ENCODE assay signal across 1 cellular context in genomic region chrX:10047631-10048030, GRCh38.
TF ChIP-seq lines count a peak whose summit lies in the region.

No MANE protein-coding gene starts in this region.

TF ChIP-seq in H1, 55 proteins besides CTCF, POLR2A, EP300 and RAD21:
- TF ChIP-seq SIX5 (IDR thresholded peaks at IDR 0.05; ENCODE audit: low read depth, low read length) (no peak), SRF (IDR thresholded peaks at IDR 0.05; ENCODE audit: low read depth, low read length) (no peak), KDM5A (IDR thresholded peaks at IDR 0.05; ENCODE audit: low read length) (no peak), NRF1 (IDR thresholded peaks at IDR 0.05; ENCODE audit: low read depth, low read length) (no peak), CEBPB (IDR thresholded peaks at IDR 0.05; ENCODE audit: low read depth, low read length) (no peak), PHF8 (conservative IDR thresholded peaks at IDR 0.05; ENCODE audit: low read depth, low read length) (no peak), CBX8 (IDR thresholded peaks at IDR 0.05; ENCODE audit: borderline replicate concordance, low read depth, low read length) (no peak), CBX5 (IDR thresholded peaks at IDR 0.05; ENCODE audit: low read depth, low read length) (no peak), BACH1 (IDR thresholded peaks at IDR 0.05; ENCODE audit: low read length) (no peak), FOSL1 (IDR thresholded peaks at IDR 0.05; ENCODE audit: insufficient read depth, low read depth, low read length) (no peak), KDM1A (IDR thresholded peaks at IDR 0.05; ENCODE audit: borderline replicate concordance, low read length) (no peak), SP2 (IDR thresholded peaks at IDR 0.05; ENCODE audit: low read length) (no peak), TEAD4 (IDR thresholded peaks at IDR 0.05; ENCODE audit: low read depth, low read length) (no peak), HDAC2 (IDR thresholded peaks at IDR 0.05; ENCODE audit: borderline replicate concordance in 1 of 2, low read depth in 2 of 2, low read length in 2 of 2) (no peak), EGR1 (IDR thresholded peaks at IDR 0.05; ENCODE audit: borderline replicate concordance, low read depth, low read length) (no peak), SIN3A (conservative IDR thresholded peaks at IDR 0.05 in 1 of 2, IDR thresholded peaks at IDR 0.05 in 1 of 2; ENCODE audit: low read depth in 1 of 2, low read length in 2 of 2) (no peak), MAFK (IDR thresholded peaks at IDR 0.05; ENCODE audit: low read depth, low read length) (no peak), TAF1 (IDR thresholded peaks at IDR 0.05; ENCODE audit: low read depth, low read length) (no peak), NANOG (IDR thresholded peaks at IDR 0.05; ENCODE audit: insufficient read depth, low read depth, low read length, poor library complexity, severe bottlenecking) (no peak), CHD2 (IDR thresholded peaks at IDR 0.05; ENCODE audit: low read length) (no peak)
TF ChIP-seq in H1: peak in this region for 0.
